In genomic region chr6:25641377-25641776, GRCh38 we compare ENCODE assay signal across 1 cellular context.
TF ChIP-seq lines count a peak whose summit lies in the region.

No MANE protein-coding gene starts in this region.

TF ChIP-seq in HepG2, 621 proteins besides CTCF, POLR2A, EP300 and RAD21 (continued from another document):
- TF ChIP-seq ZNF784 (CRISPR knock-in tag; IDR thresholded peaks at IDR 0.05; ENCODE audit: borderline replicate concordance) (0 out of 2 replicates have a peak, but pooled peaks have one; percentile 8), ZNF264 (CRISPR knock-in tag; IDR thresholded peaks at IDR 0.05) (peak; percentile 100)
- TF ChIP-seq, protein P1, sequence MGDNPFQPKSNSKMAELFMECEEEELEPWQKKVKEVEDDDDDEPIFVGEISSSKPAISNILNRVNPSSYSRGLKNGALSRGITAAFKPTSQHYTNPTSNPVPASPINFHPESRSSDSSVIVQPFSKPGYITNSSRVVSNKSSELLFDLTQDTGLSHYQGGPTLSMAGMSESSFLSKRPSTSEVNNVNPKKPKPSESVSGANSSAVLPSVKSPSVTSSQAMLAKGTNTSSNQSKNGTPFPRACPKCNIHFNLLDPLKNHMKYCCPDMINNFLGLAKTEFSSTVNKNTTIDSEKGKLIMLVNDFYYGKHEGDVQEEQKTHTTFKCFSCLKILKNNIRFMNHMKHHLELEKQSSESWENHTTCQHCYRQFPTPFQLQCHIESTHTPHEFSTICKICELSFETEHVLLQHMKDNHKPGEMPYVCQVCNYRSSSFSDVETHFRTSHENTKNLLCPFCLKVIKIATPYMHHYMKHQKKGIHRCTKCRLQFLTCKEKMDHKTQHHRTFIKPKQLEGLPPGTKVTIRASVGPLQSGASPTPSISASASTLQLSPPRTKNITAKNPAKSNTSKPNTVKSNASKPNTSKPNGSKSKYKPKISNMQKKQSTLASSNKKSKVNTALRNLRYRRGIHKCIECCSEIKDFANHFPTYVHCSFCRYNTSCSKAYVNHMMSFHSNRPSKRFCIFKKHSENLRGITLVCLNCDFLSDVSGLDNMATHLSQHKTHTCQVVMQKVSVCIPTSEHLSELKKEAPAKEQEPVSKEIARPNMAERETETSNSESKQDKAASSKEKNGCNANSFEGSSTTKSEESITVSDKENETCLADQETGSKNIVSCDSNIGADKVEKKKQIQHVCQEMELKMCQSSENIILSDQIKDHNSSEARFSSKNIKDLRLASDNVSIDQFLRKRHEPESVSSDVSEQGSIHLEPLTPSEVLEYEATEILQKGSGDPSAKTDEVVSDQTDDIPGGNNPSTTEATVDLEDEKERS (CRISPR knock-in tag; IDR thresholded peaks at IDR 0.05), result peak; percentile 84; the same call in 1 of the 2 replicates
TF ChIP-seq in HepG2: peak in this region for 4.
